In the genomic region with DNA sequence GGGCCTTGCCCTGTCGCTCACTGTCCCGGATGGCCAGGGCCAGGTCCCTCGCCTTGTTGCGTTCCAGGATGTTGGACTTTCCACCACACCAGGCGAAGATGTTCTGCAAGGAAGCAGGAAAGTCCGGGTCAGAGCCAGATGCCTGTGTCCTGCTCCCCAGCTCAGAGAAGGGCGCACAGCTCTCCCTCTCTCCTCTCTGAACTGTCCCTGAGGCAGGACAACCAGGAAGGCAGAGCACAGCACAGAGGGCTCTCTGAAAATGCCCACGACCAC, we compare ENCODE assay signal across 19 cellular contexts. TPM values are rescaled to one million over a fixed set of nuclear protein-coding genes. Genes with fewer than 3 reads are reported as not detected.
"Had no signal": no experiment of that assay in that cellular context is flagged by ENCODE, and none has a peak within 500 bp of the region (broad histone marks: within the 10 kb centered on the region; RNA-seq: fewer than 3 reads in every experiment).

No MANE protein-coding gene starts in this region.

- H3K27ac Mint-ChIP-seq: activated CD4-positive, alpha-beta memory T cell treated with anti-CD3 and anti-CD28 coated beads for 36 hours; activated CD4-positive, alpha-beta T cell treated with anti-CD3 and anti-CD28 coated beads for 36 hours; activated CD8-positive, alpha-beta memory T cell treated with anti-CD3 and anti-CD28 coated beads, Interleukin-2, amount 10 ng/mL, durations not matched to agents 7 days and 5 days; activated naive CD4-positive, alpha-beta T cell treated with anti-CD3 and anti-CD28 coated beads, Interleukin-2, amount 50 U/mL, for 24 hours; naive thymus-derived CD4-positive, alpha-beta T cell had no signal

- H3K36me3 ChIP-seq: colonic mucosa, transverse colon had no signal

- H3K4me3 ChIP-seq: body of pancreas, colonic mucosa, hepatocyte, lung, transverse colon had no signal

- H3K27me3 Mint-ChIP-seq: activated CD4-positive, alpha-beta memory T cell treated with anti-CD3 and anti-CD28 coated beads for 36 hours; activated CD4-positive, alpha-beta T cell treated with anti-CD3 and anti-CD28 coated beads for 36 hours; activated CD8-positive, alpha-beta memory T cell treated with anti-CD3 and anti-CD28 coated beads, Interleukin-2, amount 10 ng/mL, durations not matched to agents 7 days and 5 days; activated naive CD4-positive, alpha-beta T cell treated with anti-CD3 and anti-CD28 coated beads, Interleukin-2, amount 50 U/mL, for 24 hours; naive thymus-derived CD4-positive, alpha-beta T cell had no signal

- H3K4me1 ChIP-seq: colonic mucosa had no signal

- H3K9me3 ChIP-seq: body of pancreas, colonic mucosa had no signal

- H3K4me1 Mint-ChIP-seq: activated naive CD4-positive, alpha-beta T cell treated with anti-CD3 and anti-CD28 coated beads, Interleukin-2, amount 50 U/mL, for 24 hours had no signal

- DNase-seq: activated CD4-positive, alpha-beta memory T cell treated with anti-CD3 and anti-CD28 coated beads for 36 hours; activated CD4-positive, alpha-beta T cell treated with anti-CD3 and anti-CD28 coated beads for 36 hours; activated CD8-positive, alpha-beta memory T cell treated with anti-CD3 and anti-CD28 coated beads, Interleukin-2, amount 10 ng/mL, durations not matched to agents 7 days and 5 days; activated effector memory CD4-positive, alpha-beta T cell treated with Interleukin-2 at 50 U/mL for 16 hours; activated T-cell treated with anti-CD3 and anti-CD28 coated beads, Interleukin-2, amount 50 U/mL, for 1 hour; central memory CD4-positive, alpha-beta T cell; naive thymus-derived CD4-positive, alpha-beta T cell; right cardiac atrium; small intestine; substantia nigra; T-helper 9 cell; transverse colon had no signal

- H3K27me3 ChIP-seq: body of pancreas, colonic mucosa, hepatocyte, transverse colon had no signal

- H3K4me3 Mint-ChIP-seq: activated CD4-positive, alpha-beta memory T cell treated with anti-CD3 and anti-CD28 coated beads for 36 hours; activated CD4-positive, alpha-beta T cell treated with anti-CD3 and anti-CD28 coated beads for 36 hours; activated CD8-positive, alpha-beta memory T cell treated with anti-CD3 and anti-CD28 coated beads, Interleukin-2, amount 10 ng/mL, durations not matched to agents 7 days and 5 days; activated naive CD4-positive, alpha-beta T cell treated with anti-CD3 and anti-CD28 coated beads, Interleukin-2, amount 50 U/mL, for 24 hours; naive thymus-derived CD4-positive, alpha-beta T cell had no signal

- ATAC-seq: activated CD4-positive, alpha-beta T cell treated with anti-CD3 and anti-CD28 coated beads for 36 hours; activated CD8-positive, alpha-beta memory T cell treated with anti-CD3 and anti-CD28 coated beads, Interleukin-2, amount 10 ng/mL, durations not matched to agents 7 days and 5 days; body of pancreas; esophagus mucosa; right cardiac atrium had no signal

- H3K27ac ChIP-seq: body of pancreas, colonic mucosa, hepatocyte, transverse colon had no signal

RNA-seq across cellular contexts. Expression of a gene that starts 19.4 kb away (rescaled TPM):
- total RNA-seq: glomerular endothelial cell had no signal
- polyA plus RNA-seq: naive thymus-derived CD4-positive, alpha-beta T cell had no signal
